ENCODE assay signal across 8 cellular contexts in genomic region chr3:170044795-170045244, GRCh38. TPM values are rescaled to one million over a fixed set of nuclear protein-coding genes. Genes with fewer than 3 reads are reported as not detected.
DNase-seq lines count a peak whose midpoint lies in the region; ATAC-seq and TF ChIP-seq lines count a peak whose summit lies in the region.

No MANE protein-coding gene starts in this region.

- no peaks in the 10 kb centered on the region for H3K9me3 Mint-ChIP-seq in H9

- intact Hi-C loops in posterior vena cava (cut with DNase I) = no loop called here

- no peaks in the 10 kb centered on the region for H3K79me1 ChIP-seq in H9 (ENCODE audit: insufficient read depth, low read depth, low read length, poor library complexity, severe bottlenecking)

- CTCF ChIA-PET in HEK293T (lab: Yijun Ruan, JAX) = no interaction called here

- H3K4me1 Mint-ChIP-seq in H9 = peaks cover 26 to 28% of the 10 kb centered on the region in 2 experiments

- no peaks in the 10 kb centered on the region for H4K20me1 ChIP-seq in H9 (ENCODE audit: control insufficient read depth, insufficient read depth, insufficient read length)

- WGBS in H9 (ENCODE audit: extremely low coverage, insufficient read length, low lambda C conversion rate) = no CpG with 5 or more reads among the region's 8 CpGs

- no peak overlapping the region for H3K4me2 ChIP-seq in H9 (ENCODE audit: insufficient read depth, insufficient read length, low read length)

- H3K14ac ChIP-seq in H9 (ENCODE audit: insufficient read depth, low read length) = no peak overlapping the region

- peaks cover 2 to 5% (median 2%) of the 10 kb centered on the region in 3 experiments; a peak in 5 of 7 replicates for H3K36me3 Mint-ChIP-seq in H9 (ENCODE audit: insufficient read depth in 1 of 3, low read depth in 3 of 3)

- no peak overlapping the region for H3K23ac ChIP-seq in H9 (ENCODE audit: insufficient read length, low read depth, low read length)

- H2BK15ac ChIP-seq in H9 (ENCODE audit: low read depth, low read length) = no peak overlapping the region

- H2AFZ ChIP-seq in H9 (ENCODE audit: low read length) = no peak overlapping the region

- no peaks in the 10 kb centered on the region for H3K9me3 ChIP-seq in H9 (ENCODE audit: control insufficient read depth, low read depth, low read length)

- no peak overlapping the region for H3T11ph ChIP-seq in H9 (ENCODE audit: low read length)

- H2BK5ac ChIP-seq in H9 (ENCODE audit: insufficient read length, low read length) = no peak overlapping the region

- H3K79me2 ChIP-seq in H9 (ENCODE audit: insufficient read depth, low read length) = no peaks in the 10 kb centered on the region; the same call in 1 of the 2 replicates

- 0 out of 2 replicates have a peak, but pooled peaks cover 3% of the 10 kb centered on the region for H3K4me1 ChIP-seq in H9 (ENCODE audit: insufficient read depth, low read length)

- H4K91ac ChIP-seq in H9 (ENCODE audit: insufficient read length, low read depth, low read length) = no peak overlapping the region

- H4K8ac ChIP-seq in H9 (replicated peaks; ENCODE audit: insufficient read length, low read depth, low read length) = no peak overlapping the region

- no peaks in the 10 kb centered on the region for H3K27me3 ChIP-seq in H9 (ENCODE audit: insufficient read depth, low read length)

- H3K27ac ChIP-seq in VCaP (peak overlapping the region; percentile 100), H9 (ENCODE audit: insufficient read length, low read depth, low read length) (no peak overlapping the region)

- H2BK20ac ChIP-seq in H9 (ENCODE audit: low read depth, low read length, poor library complexity, severe bottlenecking) = no peak overlapping the region

- no peak overlapping the region for H3K4ac ChIP-seq in H9 (ENCODE audit: low read depth, low read length)

- no peak overlapping the region for H2AK5ac ChIP-seq in H9 (ENCODE audit: insufficient read length, low read length)

- H3K56ac ChIP-seq in H9 (ENCODE audit: insufficient read length, low read depth, low read length) = no peak overlapping the region

- H3K18ac ChIP-seq in H9 (ENCODE audit: insufficient read length, low read depth, low read length) = no peak overlapping the region

- DNase-seq in AML-193 (lab: John Stamatoyannopoulos, UW) = peak; percentile 98 to 99
- peak; percentile 23 for DNase-seq in superior temporal gyrus (ENCODE audit: extremely low spot score)
- DNase-seq in posterior vena cava (ENCODE audit: low spot score) = no peak
- DNase-seq in HEK293T (ENCODE audit: extremely low spot score) = no peak
- no peak for DNase-seq in H9

- H3K27ac Mint-ChIP-seq in H9 = no peak overlapping the region; a peak in 1 of 7 replicates

- H2BK120ac ChIP-seq in H9 (ENCODE audit: low read depth, low read length, poor library complexity, severe bottlenecking) = no peak overlapping the region

- ATAC-seq in GM18909 (IDR thresholded peaks at IDR 0.05; ENCODE audit: poor library complexity, unreplicated experiment) = peak; percentile 85
- ATAC-seq in HG03095 (IDR thresholded peaks at IDR 0.05; ENCODE audit: unreplicated experiment) = peak; percentile 63

- TF ChIP-seq CTCF in VCaP (conservative IDR thresholded peaks at IDR 0.05) (no peak), H9 (conservative IDR thresholded peaks at IDR 0.05) (no peak)

- H3K9ac ChIP-seq in H9 (ENCODE audit: extremely low read depth, insufficient read length, low read length) = no peak overlapping the region

- no peak overlapping the region for H3K4me3 Mint-ChIP-seq in H9

- POLR2A ChIA-PET in HEK293T (lab: Yijun Ruan, JAX) = no interaction called here

- no peak overlapping the region for H4K5ac ChIP-seq in H9 (ENCODE audit: insufficient read length, low read depth, low read length)

- H3K23me2 ChIP-seq in H9 (ENCODE audit: insufficient read length, low read depth, low read length, poor library complexity, severe bottlenecking) = no peaks in the 10 kb centered on the region

- H3K27me3 Mint-ChIP-seq in H9 (ENCODE audit: low read depth) = no peaks in the 10 kb centered on the region; the same call in 1 of the 2 replicates

- no peak overlapping the region for H2BK12ac ChIP-seq in H9 (ENCODE audit: insufficient read length, low read depth, low read length)

TF ChIP-seq in HEK293T, 16 proteins besides CTCF, POLR2A, EP300 and RAD21:
- TF ChIP-seq SUZ12 (IDR thresholded peaks at IDR 0.05) (no peak), NFRKB (IDR thresholded peaks at IDR 0.05) (no peak), LEF1 (IDR thresholded peaks at IDR 0.05; ENCODE audit: borderline replicate concordance) (no peak), PKNOX1 (IDR thresholded peaks at IDR 0.05) (no peak), FOXM1 (IDR thresholded peaks at IDR 0.05; ENCODE audit: borderline replicate concordance) (no peak), ELF4 (IDR thresholded peaks at IDR 0.05) (no peak), ARNT (IDR thresholded peaks at IDR 0.05) (no peak), SP1 (IDR thresholded peaks at IDR 0.05) (no peak), HDGF (IDR thresholded peaks at IDR 0.05; ENCODE audit: borderline replicate concordance) (no peak), ZNF384 (IDR thresholded peaks at IDR 0.05) (no peak), FOXA1 (IDR thresholded peaks at IDR 0.05) (no peak)

RNA-seq across cellular contexts. Expression of gene GPR160, which starts 7.0 kb away (rescaled TPM):
- total RNA-seq in posterior vena cava (1 to 10 TPM; 1.7 to 1.9 TPM), H9 (2021) (14.1 and 15.4 TPM in 2 replicates)

Comparison
In these comparisons a context has a peak if more than half of its experiments do, and no peak if none do; other contexts are left out.
1. DNase-seq: peak in AML-193 (2 of 2) and superior temporal gyrus (single experiment); none in posterior vena cava (single experiment), HEK293T (single experiment) and H9 (single experiment).